2 cellular contexts compared by ENCODE assay signal in genomic region chr20:60869626-60870025, GRCh38.
TF ChIP-seq lines count a peak whose summit lies in the region.

No MANE protein-coding gene starts in this region.

TF ChIP-seq in H1, 55 proteins besides CTCF, POLR2A, EP300 and RAD21:
- TF ChIP-seq SAP30 (IDR thresholded peaks at IDR 0.05; ENCODE audit: insufficient read depth, insufficient replicate concordance, low read length) (no peak), SP4 (IDR thresholded peaks at IDR 0.05; ENCODE audit: low read length) (no peak), CHD2 (IDR thresholded peaks at IDR 0.05; ENCODE audit: low read length) (no peak), POU5F1 (IDR thresholded peaks at IDR 0.05; ENCODE audit: low read depth, low read length) (no peak), RBBP5 (IDR thresholded peaks at IDR 0.05; ENCODE audit: borderline replicate concordance, low read depth, low read length) (no peak), KDM1A (IDR thresholded peaks at IDR 0.05; ENCODE audit: borderline replicate concordance, low read length) (no peak), ATF3 (IDR thresholded peaks at IDR 0.05; ENCODE audit: insufficient read depth, low read depth, low read length) (no peak), JUN (IDR thresholded peaks at IDR 0.05; ENCODE audit: low read depth, low read length) (no peak), CEBPB (IDR thresholded peaks at IDR 0.05; ENCODE audit: low read depth, low read length) (no peak), FOSL1 (IDR thresholded peaks at IDR 0.05; ENCODE audit: insufficient read depth, low read depth, low read length) (no peak), TBP (IDR thresholded peaks at IDR 0.05; ENCODE audit: low read depth, low read length) (no peak), TCF12 (IDR thresholded peaks at IDR 0.05; ENCODE audit: low read depth, low read length) (no peak), CBX5 (IDR thresholded peaks at IDR 0.05; ENCODE audit: low read depth, low read length) (no peak), MAFK (IDR thresholded peaks at IDR 0.05; ENCODE audit: low read depth, low read length) (no peak), HDAC2 (IDR thresholded peaks at IDR 0.05; ENCODE audit: borderline replicate concordance in 1 of 2, low read depth in 2 of 2, low read length in 2 of 2) (no peak)

TF ChIP-seq in neural cell, 6 proteins besides CTCF, POLR2A, EP300 and RAD21:
- TF ChIP-seq TAF1 (IDR thresholded peaks at IDR 0.05; ENCODE audit: low read depth), result no peak
- no peak for TF ChIP-seq REST (IDR thresholded peaks at IDR 0.05; ENCODE audit: borderline replicate concordance)
- no peak for TF ChIP-seq MXI1 (conservative IDR thresholded peaks at IDR 0.05; ENCODE audit: poor library complexity, severe bottlenecking)
- no peak for TF ChIP-seq POLR2AphosphoS5 (IDR thresholded peaks at IDR 0.05)
- TF ChIP-seq EZH2 (IDR thresholded peaks at IDR 0.05; ENCODE audit: borderline replicate concordance, insufficient read depth, low read length, poor library complexity, severe bottlenecking), result no peak
- TF ChIP-seq SMC3 (conservative IDR thresholded peaks at IDR 0.05; ENCODE audit: poor library complexity), result no peak
